1 cellular context compared by ENCODE assay signal in genomic region chr7:20200361-20200760, GRCh38.
A peak's percentile ranks its signal among the peaks of the same experiment; 100 is the strongest.
TF ChIP-seq lines count a peak whose summit lies in the region.

No MANE protein-coding gene starts in this region.

TF ChIP-seq in K562, 482 proteins besides CTCF, POLR2A, EP300 and RAD21 (continued from another document):
- no peak for TF ChIP-seq POLR3A (IDR thresholded peaks at IDR 0.05; ENCODE audit: borderline replicate concordance, extremely low read depth, insufficient read depth, insufficient read length)
- TF ChIP-seq MBD2 (IDR thresholded peaks at IDR 0.05; ENCODE audit: borderline replicate concordance, low read depth): no peak
- TF ChIP-seq ZBTB17 (CRISPR knock-in tag; IDR thresholded peaks at IDR 0.05): no peak
- TF ChIP-seq ZNF143 (CRISPR knock-in tag; IDR thresholded peaks at IDR 0.05): no peak
- no peak for TF ChIP-seq ZFX (CRISPR knock-in tag; IDR thresholded peaks at IDR 0.05)
- TF ChIP-seq IFI16 (CRISPR knock-in tag; IDR thresholded peaks at IDR 0.05): no peak
- no peak for TF ChIP-seq RBM25 (IDR thresholded peaks at IDR 0.05; ENCODE audit: low read depth, low read length, severe bottlenecking)
- TF ChIP-seq RBM22 (IDR thresholded peaks at IDR 0.05; ENCODE audit: low read depth, low read length, poor library complexity, severe bottlenecking): no peak
- TF ChIP-seq SIN3B (IDR thresholded peaks at IDR 0.05; ENCODE audit: low read depth): no peak
- no peak for TF ChIP-seq ZC3H4 (CRISPR knock-in tag; IDR thresholded peaks at IDR 0.05; ENCODE audit: borderline replicate concordance)
- no peak for TF ChIP-seq SMAD4 (CRISPR knock-in tag; conservative IDR thresholded peaks at IDR 0.05)
- TF ChIP-seq ZNF655 (CRISPR knock-in tag; IDR thresholded peaks at IDR 0.05): no peak
- peak; percentile 44; the same call in 1 of the 2 replicates for TF ChIP-seq ZNF24 (IDR thresholded peaks at IDR 0.05)
- TF ChIP-seq ESRRB (CRISPR knock-in tag; IDR thresholded peaks at IDR 0.05; ENCODE audit: borderline replicate concordance): no peak
- no peak for TF ChIP-seq CEBPG (CRISPR knock-in tag; IDR thresholded peaks at IDR 0.05)
- TF ChIP-seq CEBPG (tag; conservative IDR thresholded peaks at IDR 0.05 in 1 of 2, IDR thresholded peaks at IDR 0.05 in 1 of 2): peak; percentile 60 to 87
- 0 out of 2 replicates have a peak, but pooled peaks have one; percentile 2 for TF ChIP-seq CBFA2T2 (conservative IDR thresholded peaks at IDR 0.05)
- no peak for TF ChIP-seq EHMT2 (IDR thresholded peaks at IDR 0.05)
- TF ChIP-seq, protein P1, sequence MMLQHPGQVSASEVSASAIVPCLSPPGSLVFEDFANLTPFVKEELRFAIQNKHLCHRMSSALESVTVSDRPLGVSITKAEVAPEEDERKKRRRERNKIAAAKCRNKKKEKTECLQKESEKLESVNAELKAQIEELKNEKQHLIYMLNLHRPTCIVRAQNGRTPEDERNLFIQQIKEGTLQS (IDR thresholded peaks at IDR 0.05): peak; percentile 77
- TF ChIP-seq, protein P1 (CRISPR knock-in tag; conservative IDR thresholded peaks at IDR 0.05): no peak
- TF ChIP-seq ZNF583 (CRISPR knock-in tag; IDR thresholded peaks at IDR 0.05): no peak
- TF ChIP-seq FOXM1 (IDR thresholded peaks at IDR 0.05; ENCODE audit: low read depth): no peak
- TF ChIP-seq FOXM1 (CRISPR knock-in tag; IDR thresholded peaks at IDR 0.05; ENCODE audit: low read depth): no peak
- TF ChIP-seq HNRNPLL (IDR thresholded peaks at IDR 0.05; ENCODE audit: low read depth, low read length, poor library complexity, severe bottlenecking): no peak
- TF ChIP-seq OTX1 (CRISPR knock-in tag; IDR thresholded peaks at IDR 0.05): no peak
- TF ChIP-seq MTA3 (IDR thresholded peaks at IDR 0.05; ENCODE audit: borderline replicate concordance): no peak
- TF ChIP-seq KDM4B (IDR thresholded peaks at IDR 0.05; ENCODE audit: borderline replicate concordance in 2 of 2, low read depth in 1 of 2): no peak
- TF ChIP-seq ATF1 (CRISPR knock-in tag; IDR thresholded peaks at IDR 0.05): no peak
- no peak for TF ChIP-seq ATF1 (tag; IDR thresholded peaks at IDR 0.05)
- TF ChIP-seq SMARCB1 (IDR thresholded peaks at IDR 0.05; ENCODE audit: insufficient read length, low read depth): no peak
- TF ChIP-seq TSHZ1 (CRISPR knock-in tag; IDR thresholded peaks at IDR 0.05): no peak
- no peak for TF ChIP-seq CGGBP1 (CRISPR knock-in tag; IDR thresholded peaks at IDR 0.05)
- TF ChIP-seq FOXJ3 (CRISPR knock-in tag; IDR thresholded peaks at IDR 0.05): no peak
- no peak for TF ChIP-seq ZNF146 (CRISPR knock-in tag; IDR thresholded peaks at IDR 0.05; ENCODE audit: unreplicated experiment)
- TF ChIP-seq MEF2A (IDR thresholded peaks at IDR 0.05; ENCODE audit: control insufficient read depth, low read depth, low read length): peak; percentile 79; the same call in 1 of the 2 replicates
- TF ChIP-seq NR2C2 (CRISPR knock-in tag; IDR thresholded peaks at IDR 0.05): no peak
- peak; percentile 26; the same call in 1 of the 2 replicates for TF ChIP-seq NR2C2 (tag; IDR thresholded peaks at IDR 0.05)
- TF ChIP-seq TAF7 (tag; IDR thresholded peaks at IDR 0.05): no peak
- TF ChIP-seq PHF8 (IDR thresholded peaks at IDR 0.05; ENCODE audit: borderline replicate concordance, low read length): no peak
- no peak for TF ChIP-seq SRSF1 (IDR thresholded peaks at IDR 0.05; ENCODE audit: low read depth, low read length)
- TF ChIP-seq ATF7 (IDR thresholded peaks at IDR 0.05): peak; percentile 65; the same call in 1 of the 2 replicates
- TF ChIP-seq HNRNPH1 (optimal IDR thresholded peaks at IDR 0.05; ENCODE audit: low read depth, low read length): no peak
- TF ChIP-seq JUND (IDR thresholded peaks at IDR 0.05; ENCODE audit: borderline replicate concordance, low read depth, low read length): peak; percentile 27; the same call in 1 of the 2 replicates
- TF ChIP-seq JUND (tag; IDR thresholded peaks at IDR 0.05; ENCODE audit: borderline replicate concordance, low read depth, low read length): no peak
- no peak for TF ChIP-seq MAZ (CRISPR knock-in tag; conservative IDR thresholded peaks at IDR 0.05 in 1 of 2, IDR thresholded peaks at IDR 0.05 in 1 of 2)
- TF ChIP-seq POLR2AphosphoS2 (IDR thresholded peaks at IDR 0.05; ENCODE audit: low read length): no peak
- no peak for TF ChIP-seq SIN3A (IDR thresholded peaks at IDR 0.05; ENCODE audit: borderline replicate concordance in 2 of 2, control insufficient read depth in 1 of 2, low read depth in 2 of 2, low read length in 2 of 2)
- TF ChIP-seq, protein P2, sequence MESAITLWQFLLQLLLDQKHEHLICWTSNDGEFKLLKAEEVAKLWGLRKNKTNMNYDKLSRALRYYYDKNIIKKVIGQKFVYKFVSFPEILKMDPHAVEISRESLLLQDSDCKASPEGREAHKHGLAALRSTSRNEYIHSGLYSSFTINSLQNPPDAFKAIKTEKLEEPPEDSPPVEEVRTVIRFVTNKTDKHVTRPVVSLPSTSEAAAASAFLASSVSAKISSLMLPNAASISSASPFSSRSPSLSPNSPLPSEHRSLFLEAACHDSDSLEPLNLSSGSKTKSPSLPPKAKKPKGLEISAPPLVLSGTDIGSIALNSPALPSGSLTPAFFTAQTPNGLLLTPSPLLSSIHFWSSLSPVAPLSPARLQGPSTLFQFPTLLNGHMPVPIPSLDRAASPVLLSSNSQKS (CRISPR knock-in tag; IDR thresholded peaks at IDR 0.05): no peak
- no peak for TF ChIP-seq ZNF57 (CRISPR knock-in tag; IDR thresholded peaks at IDR 0.05)
- TF ChIP-seq ZNF592 (IDR thresholded peaks at IDR 0.05): no peak
- TF ChIP-seq CAMTA2 (CRISPR knock-in tag; conservative IDR thresholded peaks at IDR 0.05): no peak
- TF ChIP-seq ZBTB1 (CRISPR knock-in tag; IDR thresholded peaks at IDR 0.05; ENCODE audit: borderline replicate concordance, low read depth): no peak
- TF ChIP-seq, protein P3, sequence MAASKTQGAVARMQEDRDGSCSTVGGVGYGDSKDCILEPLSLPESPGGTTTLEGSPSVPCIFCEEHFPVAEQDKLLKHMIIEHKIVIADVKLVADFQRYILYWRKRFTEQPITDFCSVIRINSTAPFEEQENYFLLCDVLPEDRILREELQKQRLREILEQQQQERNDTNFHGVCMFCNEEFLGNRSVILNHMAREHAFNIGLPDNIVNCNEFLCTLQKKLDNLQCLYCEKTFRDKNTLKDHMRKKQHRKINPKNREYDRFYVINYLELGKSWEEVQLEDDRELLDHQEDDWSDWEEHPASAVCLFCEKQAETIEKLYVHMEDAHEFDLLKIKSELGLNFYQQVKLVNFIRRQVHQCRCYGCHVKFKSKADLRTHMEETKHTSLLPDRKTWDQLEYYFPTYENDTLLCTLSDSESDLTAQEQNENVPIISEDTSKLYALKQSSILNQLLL (CRISPR knock-in tag; IDR thresholded peaks at IDR 0.05; ENCODE audit: borderline replicate concordance): no peak
- no peak for TF ChIP-seq ZNF696 (CRISPR knock-in tag; conservative IDR thresholded peaks at IDR 0.05)
